ENCODE assay signal across 24 cellular contexts in genomic region chr6:72564231-72564630, GRCh38. TPM values are rescaled to one million over a fixed set of nuclear protein-coding genes. Genes with fewer than 3 reads are reported as not detected.
DNase-seq lines count a peak whose midpoint lies in the region; ATAC-seq, FAIRE-seq and TF ChIP-seq lines count a peak whose summit lies in the region.
"Had no signal": no experiment of that assay in that cellular context is flagged by ENCODE, and none has a peak within 500 bp of the region (broad histone marks: within the 10 kb centered on the region; RNA-seq: fewer than 3 reads in every experiment).

No MANE protein-coding gene starts in this region.

- H3F3A ChIP-seq in smooth muscle cell (ENCODE audit: low read depth), result no peaks in the 10 kb centered on the region

- no peak overlapping the region for H3K4me3 Mint-ChIP-seq in osteocyte (ENCODE audit: unreplicated experiment)
- H3K4me3 Mint-ChIP-seq: IgD-negative memory B cell; T-helper 2 cell treated with Interferon-gamma antibody and Interleukin-4, amounts not matched to agents 5 μg/mL and 100 μg/mL, for 36 hours had no signal

- peak; percentile 60 for FAIRE-seq in H54 (lab: Jason Lieb, UNC)
- FAIRE-seq: GM12892 had no signal

- H3K27me3 ChIP-seq in smooth muscle cell (ENCODE audit: low read depth), result no peaks in the 10 kb centered on the region
- H3K27me3 ChIP-seq: SJSA1 had no signal

- H3K36me3 Mint-ChIP-seq in osteocyte (ENCODE audit: unreplicated experiment), result no peaks in the 10 kb centered on the region
- H3K36me3 Mint-ChIP-seq: IgD-negative memory B cell had no signal

- no peak for TF ChIP-seq POLR2A in H54 (IDR thresholded peaks at IDR 0.05; ENCODE audit: low read depth, low read length)

- no peaks in the 10 kb centered on the region for H4K20me1 ChIP-seq in smooth muscle cell (ENCODE audit: low read depth)

- H2AFZ ChIP-seq in smooth muscle cell (ENCODE audit: low read depth), result peak overlapping the region; percentile 55

- no peaks in the 10 kb centered on the region for H3K9me3 ChIP-seq in smooth muscle cell (replicated peaks; ENCODE audit: low read depth)
- H3K9me3 ChIP-seq: SJSA1 had no signal

- no peak overlapping the region for H3K4me3 ChIP-seq in smooth muscle cell
- H3K4me3 ChIP-seq: SJSA1 had no signal

- no peaks in the 10 kb centered on the region for H3K9me3 Mint-ChIP-seq in osteocyte (ENCODE audit: unreplicated experiment)
- H3K9me3 Mint-ChIP-seq: IgD-negative memory B cell had no signal

- no peak overlapping the region for H3K9ac ChIP-seq in smooth muscle cell (ENCODE audit: low read depth)

- H3K36me3 ChIP-seq in smooth muscle cell (ENCODE audit: low read depth), result no peaks in the 10 kb centered on the region
- H3K36me3 ChIP-seq: SJSA1 had no signal

- H3K79me2 ChIP-seq in smooth muscle cell (ENCODE audit: low read depth), result no peaks in the 10 kb centered on the region

- H3K4me1 Mint-ChIP-seq in osteocyte (ENCODE audit: unreplicated experiment), result peaks cover 2% of the 10 kb centered on the region
- H3K4me1 Mint-ChIP-seq: IgD-negative memory B cell had no signal

- no peak overlapping the region for H3K27ac Mint-ChIP-seq in osteocyte (ENCODE audit: unreplicated experiment)
- H3K27ac Mint-ChIP-seq: IgD-negative memory B cell; T-helper 2 cell treated with Interferon-gamma antibody and Interleukin-4, amounts not matched to agents 5 μg/mL and 100 μg/mL, for 36 hours had no signal

- H3K27me3 Mint-ChIP-seq in osteocyte (ENCODE audit: unreplicated experiment), result no peaks in the 10 kb centered on the region

- DNase-seq in DMS53 (lab: John Stamatoyannopoulos, UW), result peak; percentile 42
- no peak for DNase-seq in H54 (ENCODE audit: insufficient read length, low spot score)
- peak; percentile 18 for DNase-seq in NCI-H748 (lab: John Stamatoyannopoulos, UW; ENCODE audit: unreplicated experiment)
- DNase-seq in smooth muscle cell (lab: John Stamatoyannopoulos, UW; ENCODE audit: unreplicated experiment), result no peak
- no peak for DNase-seq in D341Med (ENCODE audit: low spot score)
- DNase-seq in osteocyte (ENCODE audit: extremely low spot score, unreplicated experiment), result no peak
- DNase-seq: ACHN; DMS79 treated with DMSO at 0.1 percent for 48 hours; GOT3; HCEC 1CT; NCI-H1105 treated with DMSO at 0.1 percent for 48 hours; NCI-H2029; NCI-H2227 treated with DMSO at 0.1 percent for 48 hours; NCI-H510A; NCI-H82; NK-92 treated with Interleukin-12 subunit alpha and Interleukin-12 subunit beta, amount 100 ng/mL, for 24 hours; Right ventricle myocardium superior; RPMI8226; T-helper 1 cell had no signal

- TF ChIP-seq CTCF in smooth muscle cell (IDR thresholded peaks at IDR 0.05; ENCODE audit: borderline replicate concordance, insufficient read depth, poor library complexity, severe bottlenecking) (no peak), osteocyte (IDR thresholded peaks at IDR 0.05) (no peak)

- WGBS in smooth muscle cell (ENCODE audit: low lambda C conversion rate), result 84% methylated on average over 1 of the region's 1 CpG

- H3K4me2 ChIP-seq in smooth muscle cell, result no peak overlapping the region

- H3K27ac ChIP-seq in smooth muscle cell (ENCODE audit: low read depth), result no peak overlapping the region
- H3K27ac ChIP-seq: SJSA1 had no signal

- H3K4me1 ChIP-seq in smooth muscle cell (ENCODE audit: low read depth), result no peaks in the 10 kb centered on the region
- H3K4me1 ChIP-seq: SJSA1 had no signal

- no peak for ATAC-seq in GM21717 (IDR thresholded peaks at IDR 0.05; ENCODE audit: unreplicated experiment)

RNA-seq across cellular contexts. Expression of gene KCNQ5, which starts 57.6 kb away (rescaled TPM):
- 1.2 and 3.3 TPM in 2 replicates for total RNA-seq in smooth muscle cell
- 1.6 and 2.0 TPM in 2 replicates for polyA plus RNA-seq in smooth muscle cell
- 5.5 and 7.2 TPM in 2 replicates for total RNA-seq in osteocyte
- total RNA-seq: Right ventricle myocardium superior had no signal

Comparison
In these comparisons a context has a peak if more than half of its experiments do, and no peak if none do; other contexts are left out.
1. DNase-seq: peak in DMS53 (single experiment) and NCI-H748 (single experiment); none in H54 (single experiment), smooth muscle cell (single experiment), D341Med (single experiment) and osteocyte (single experiment).